17 cellular contexts compared by ENCODE assay signal in genomic region chr7:139111885-139112284, GRCh38. TPM values are rescaled to one million over a fixed set of nuclear protein-coding genes. Genes with fewer than 3 reads are reported as not detected.
DNase-seq lines count a peak whose midpoint lies in the region; ATAC-seq and TF ChIP-seq lines count a peak whose summit lies in the region.
"Had no signal": no experiment of that assay in that cellular context is flagged by ENCODE, and none has a peak within 500 bp of the region (broad histone marks: within the 10 kb centered on the region; RNA-seq: fewer than 3 reads in every experiment).

No MANE protein-coding gene starts in this region.

- TF ChIP-seq CTCF in WTC11 (IDR thresholded peaks at IDR 0.05) (no peak), adrenal gland (IDR thresholded peaks at IDR 0.05) (no peak)

- no peaks in the 10 kb centered on the region for H3K9me3 ChIP-seq in CD4-positive, alpha-beta memory T cell (ENCODE audit: control insufficient read depth in 1 of 2, low read length in 2 of 2)
- no peaks in the 10 kb centered on the region for H3K9me3 ChIP-seq in adrenal gland (replicated peaks in 1 of 3)
- H3K9me3 ChIP-seq: MG63, sigmoid colon, SJSA1 had no signal

- peaks cover 7% of the 10 kb centered on the region for H3K36me3 ChIP-seq in CD4-positive, alpha-beta memory T cell (ENCODE audit: insufficient read depth, low read length)
- H3K36me3 ChIP-seq in adrenal gland (replicated peaks in 1 of 2) = no peaks in the 10 kb centered on the region
- H3K36me3 ChIP-seq: sigmoid colon had no signal

- H3K27ac Mint-ChIP-seq in CD4-positive, alpha-beta memory T cell = peak overlapping the region; percentile 88 to 99 (median 97)
- H3K27ac Mint-ChIP-seq in WTC11 = no peak overlapping the region
- peak overlapping the region; percentile 95 to 100 (median 99) for H3K27ac Mint-ChIP-seq in immature natural killer cell

- peaks cover 31 to 65% (median 41%) of the 10 kb centered on the region in 4 donors for H3K4me1 Mint-ChIP-seq in CD4-positive, alpha-beta memory T cell
- H3K4me1 Mint-ChIP-seq in WTC11 = peaks cover 20% of the 10 kb centered on the region
- H3K4me1 Mint-ChIP-seq in immature natural killer cell = peaks cover 34 to 40% of the 10 kb centered on the region in 2 donors

- no peak for TF ChIP-seq POLR2A in adrenal gland (IDR thresholded peaks at IDR 0.05)

- in situ Hi-C loops in ACHN (cut with HindIII; ENCODE audit: low pct_ligation_motif_present, low pct_unique_long_range_greater_than_20kb, low sequenced_read_pairs) = no loop called here

- H3K27me3 Mint-ChIP-seq in CD4-positive, alpha-beta memory T cell = no peaks in the 10 kb centered on the region
- peaks cover 22% of the 10 kb centered on the region for H3K27me3 Mint-ChIP-seq in WTC11 (ENCODE audit: low read depth)
- peaks cover 18 to 30% (median 20%) of the 10 kb centered on the region in 3 donors for H3K27me3 Mint-ChIP-seq in immature natural killer cell (ENCODE audit: low read depth in 3 of 3)

- WGBS in adrenal gland, 4 donors = 75 to 93% (median 86%) methylated on average over 1 of the region's 1 CpG

- H3K27me3 ChIP-seq in CD4-positive, alpha-beta memory T cell (ENCODE audit: insufficient read depth, low read length) = no peaks in the 10 kb centered on the region
- no peaks in the 10 kb centered on the region for H3K27me3 ChIP-seq in adrenal gland
- H3K27me3 ChIP-seq: MG63, sigmoid colon, SJSA1 had no signal

- DNase-seq in ACHN = peak; percentile 34
- no peak for DNase-seq in CD4-positive, alpha-beta memory T cell
- DNase-seq in WTC11 (ENCODE audit: low spot score) = no peak
- peak in 1 of 3 donors; percentile 28 for DNase-seq in immature natural killer cell
- DNase-seq in adrenal gland = no peak
- DNase-seq: activated gamma-delta T cell, caudate nucleus, HCEC 1CT, head of caudate nucleus, left cardiac atrium, MG63, sigmoid colon had no signal

- POLR2A ChIA-PET in CD4-positive, alpha-beta memory T cell (lab: Charles Lee; ENCODE audit: partially characterized antibody) = interaction anchor here (1.2 to 6.1 kb wide), 5 partner anchors 17 to 95 kb away, joined by 3 to 152 read pairs (median 4); no protein-coding TSS in a partner anchor
- POLR2A ChIA-PET in WTC11 (lab: Charles Lee) = no interaction called here

- H3K4me3 Mint-ChIP-seq in CD4-positive, alpha-beta memory T cell = peak overlapping the region in 7 of 8 donors; percentile 67 to 84 (median 75)
- H3K4me3 Mint-ChIP-seq in WTC11 = no peak overlapping the region
- peak overlapping the region in 3 of 5 donors; percentile 14 to 60 (median 24) for H3K4me3 Mint-ChIP-seq in immature natural killer cell

- H3K4me1 ChIP-seq in CD4-positive, alpha-beta memory T cell (ENCODE audit: insufficient read depth, low read length) = peaks cover 29% of the 10 kb centered on the region
- peaks cover 6 to 15% of the 10 kb centered on the region in 2 donors for H3K4me1 ChIP-seq in adrenal gland (replicated peaks in 1 of 2)

- CTCF ChIA-PET in CD4-positive, alpha-beta memory T cell (lab: Charles Lee; ENCODE audit: partially characterized antibody) = interaction anchor here (1.3 to 3.5 kb wide), 3 partner anchors 15 to 37 kb away, joined by 3 to 17 read pairs (median 15); no protein-coding TSS in a partner anchor
- CTCF ChIA-PET in WTC11 (lab: Charles Lee) = no interaction called here

- peak overlapping the region; percentile 73 for H3K27ac ChIP-seq in CD4-positive, alpha-beta memory T cell (ENCODE audit: low read depth, low read length)
- no peak overlapping the region for H3K27ac ChIP-seq in adrenal gland
- H3K27ac ChIP-seq: epithelial cell of prostate, sigmoid colon, SJSA1 had no signal

- intact Hi-C loops in CD4-positive, alpha-beta memory T cell (cut with micrococcal nuclease) = loop anchor here (10.0 kb wide), 1 partner anchor 357 kb away; no protein-coding TSS in a partner anchor
- intact Hi-C loops in adrenal gland (cut with DNase I) = no loop called here

- H3K9me3 Mint-ChIP-seq in CD4-positive, alpha-beta memory T cell = peaks cover 0 to 15% (median 0%) of the 10 kb centered on the region in 8 donors
- H3K9me3 Mint-ChIP-seq in WTC11 = no peaks in the 10 kb centered on the region
- no peaks in the 10 kb centered on the region for H3K9me3 Mint-ChIP-seq in immature natural killer cell

- peaks cover 15 to 27% of the 10 kb centered on the region in 2 donors for H3K36me3 Mint-ChIP-seq in CD4-positive, alpha-beta memory T cell
- H3K36me3 Mint-ChIP-seq in WTC11 = no peaks in the 10 kb centered on the region
- peaks cover 0 to 11% (median 7%) of the 10 kb centered on the region in 3 donors for H3K36me3 Mint-ChIP-seq in immature natural killer cell

- H3K4me3 ChIP-seq in CD4-positive, alpha-beta memory T cell (ENCODE audit: low read length in 2 of 2) = no peak overlapping the region
- no peak overlapping the region for H3K4me3 ChIP-seq in adrenal gland
- H3K4me3 ChIP-seq: MG63, sigmoid colon, SJSA1 had no signal

- ATAC-seq in WTC11 = no peak
- no peak for ATAC-seq in HG03354 (IDR thresholded peaks at IDR 0.05; ENCODE audit: poor library complexity, severe bottlenecking, unreplicated experiment)
- ATAC-seq in GM19455 (IDR thresholded peaks at IDR 0.05; ENCODE audit: unreplicated experiment) = no peak
- ATAC-seq in HG02870 (IDR thresholded peaks at IDR 0.05; ENCODE audit: unreplicated experiment) = no peak
- ATAC-seq: left cardiac atrium had no signal

TF ChIP-seq in WTC11, 78 proteins besides CTCF, POLR2A, EP300 and RAD21:
- TF ChIP-seq ZNF281 (CRISPR knock-in tag; IDR thresholded peaks at IDR 0.05) = no peak
- TF ChIP-seq ZNF512 (CRISPR knock-in tag; IDR thresholded peaks at IDR 0.05; ENCODE audit: borderline replicate concordance) = 0 out of 2 replicates have a peak, but pooled peaks have one; percentile 67
- no peak for TF ChIP-seq ERG (CRISPR knock-in tag; IDR thresholded peaks at IDR 0.05)
- no peak for TF ChIP-seq MXD4 (CRISPR knock-in tag; IDR thresholded peaks at IDR 0.05; ENCODE audit: borderline replicate concordance)

RNA-seq across cellular contexts. Expression of gene ZC3HAV1, which starts 2.4 kb away (rescaled TPM):
- 100 to 1,000 TPM; 154 to 159 TPM for total RNA-seq in CD4-positive, alpha-beta memory T cell
- 100 to 1,000 TPM; 150 to 169 TPM for polyA plus RNA-seq in CD4-positive, alpha-beta memory T cell
- total RNA-seq in WTC11 (2021) (31.9 to 38.0 TPM (median 34.0 TPM) in 3 replicates), adrenal gland (10 to 100 TPM; 28.8 to 50.8 (median 38.6) TPM)
- polyA plus RNA-seq in immature natural killer cell (100 to 1,000 TPM in 1 of 3 donors, 10 to 100 TPM in 2; 69.4 to 121 (median 74.5) TPM), adrenal gland (10 to 100 TPM in 1 of 3 donors, 1 to 10 TPM in 2; 7.7 to 33.6 (median 9.9) TPM)
